25 cellular contexts compared by ENCODE assay signal in the genomic region with DNA sequence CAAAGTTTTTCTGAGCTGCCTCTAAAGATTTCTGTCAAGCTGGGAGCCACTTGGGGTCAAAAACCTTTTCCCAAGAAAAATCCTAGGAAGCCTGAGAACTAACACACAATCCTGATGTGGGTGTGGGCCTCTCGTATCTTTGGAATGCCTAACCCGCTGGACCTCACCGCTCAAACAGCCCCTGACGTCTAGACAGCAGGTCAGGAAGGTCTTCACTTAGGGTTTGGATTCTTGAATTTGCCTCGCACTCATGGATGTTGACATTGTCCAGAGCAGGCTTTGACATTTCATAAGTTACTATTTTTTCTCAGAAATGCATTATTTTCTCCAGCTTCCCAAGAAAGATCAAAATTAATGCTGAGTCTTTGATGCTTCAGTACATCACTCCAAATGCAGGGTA. TPM values are rescaled to one million over a fixed set of nuclear protein-coding genes. Genes with fewer than 3 reads are reported as not detected.
DNase-seq lines count a peak whose midpoint lies in the region; ATAC-seq, FAIRE-seq and TF ChIP-seq lines count a peak whose summit lies in the region.
"Had no signal": no experiment of that assay in that cellular context is flagged by ENCODE, and none has a peak within 500 bp of the region (broad histone marks: within the 10 kb centered on the region; RNA-seq: fewer than 3 reads in every experiment).

No MANE protein-coding gene starts in this region.

- H3K27ac ChIP-seq in cardiac muscle cell (peak overlapping the region; percentile 83), right cardiac atrium (ENCODE audit: low read length) (no peak overlapping the region), mesodermal cell (ENCODE audit: low read depth, low read length, severe bottlenecking) (peak overlapping the region; percentile 84), gastrocnemius medialis (peak overlapping the region in 1 of 4 donors; percentile 10)
- H3K27ac ChIP-seq in naive thymus-derived CD4-positive, alpha-beta T cell (ENCODE audit: low read depth, low read length), result no peak overlapping the region
- H3K27ac ChIP-seq: 22Rv1, neural progenitor cell, stomach had no signal

- H3K4me1 ChIP-seq in cardiac muscle cell (ENCODE audit: low read depth) (peaks cover 46% of the 10 kb centered on the region), right cardiac atrium (ENCODE audit: control insufficient read depth, insufficient read depth, low read length) (peaks cover 9% of the 10 kb centered on the region), mesodermal cell (ENCODE audit: control insufficient read depth, insufficient read depth, low read length, poor library complexity, severe bottlenecking) (peaks cover 49% of the 10 kb centered on the region), gastrocnemius medialis (peaks cover 52 to 60% of the 10 kb centered on the region in 2 donors)
- peaks cover 0 to 5% of the 10 kb centered on the region in 2 donors for H3K4me1 ChIP-seq in naive thymus-derived CD4-positive, alpha-beta T cell (ENCODE audit: control insufficient read depth in 2 of 2, insufficient read depth in 2 of 2, low read length in 2 of 2)

- 61% methylated on average over 5 of the region's 5 CpGs for WGBS in right cardiac atrium
- WGBS in mesodermal cell (ENCODE audit: insufficient coverage in 2 of 2), 2 experiments, result 56 to 72% methylated on average over 3 to 5 of the region's 5 CpGs

- FAIRE-seq in frontal cortex (lab: Jason Lieb, UNC), result no peak
- FAIRE-seq: RCC 7860 had no signal

- POLR2A ChIA-PET in naive thymus-derived CD4-positive, alpha-beta T cell (lab: Charles Lee), result interaction anchor here (0.8 kb wide), 1 partner anchor 32 kb away, joined by 4 read pairs; no protein-coding TSS in a partner anchor

- H3K4me3 Mint-ChIP-seq in naive thymus-derived CD4-positive, alpha-beta T cell, result no peak overlapping the region
- H3K4me3 Mint-ChIP-seq: activated CD8-positive, alpha-beta T cell treated with anti-CD3 and anti-CD28 coated beads for 36 hours; activated naive CD4-positive, alpha-beta T cell treated with anti-CD3 and anti-CD28 coated beads, Interleukin-2, amount 10 ng/mL, durations not matched to agents 7 days and 5 days; B cell; neural progenitor cell; type B pancreatic cell had no signal

- no peak for TF ChIP-seq POLR2A in gastrocnemius medialis (IDR thresholded peaks at IDR 0.05)

- intact Hi-C loops in right cardiac atrium (cut with DNase I), result no loop called here
- intact Hi-C loops in gastrocnemius medialis (cut with DNase I; ENCODE audit: low total_unique reads), result no loop called here
- intact Hi-C loops in naive thymus-derived CD4-positive, alpha-beta T cell (cut with micrococcal nuclease), result no loop called here

- no peak overlapping the region for H3K27ac Mint-ChIP-seq in naive thymus-derived CD4-positive, alpha-beta T cell
- H3K27ac Mint-ChIP-seq: activated CD8-positive, alpha-beta T cell treated with anti-CD3 and anti-CD28 coated beads for 36 hours; activated naive CD4-positive, alpha-beta T cell treated with anti-CD3 and anti-CD28 coated beads, Interleukin-2, amount 10 ng/mL, durations not matched to agents 7 days and 5 days; B cell; neural progenitor cell; type B pancreatic cell had no signal

- DNase-seq in cardiac muscle cell (ENCODE audit: low read depth in 1 of 2, low spot score in 1 of 2), result peak; percentile 15 to 56
- no peak for DNase-seq in right cardiac atrium
- peak; percentile 30 for DNase-seq in fibroblast of mammary gland (ENCODE audit: low read depth)
- DNase-seq in gastrocnemius medialis, result no peak
- DNase-seq in NCI-H2196 (lab: John Stamatoyannopoulos, UW; ENCODE audit: unreplicated experiment), result no peak
- no peak for DNase-seq in frontal cortex (ENCODE audit: low spot score in 2 of 2)
- no peak for DNase-seq in naive thymus-derived CD4-positive, alpha-beta T cell
- DNase-seq: activated CD4-positive, CD25-positive, alpha-beta regulatory T cell; activated CD8-positive, alpha-beta T cell treated with anti-CD3 and anti-CD28 coated beads for 36 hours; activated naive CD4-positive, alpha-beta T cell treated with anti-CD3 and anti-CD28 coated beads, Interleukin-2, amount 10 ng/mL, durations not matched to agents 7 days and 5 days; activated T-cell treated with anti-CD3 and anti-CD28 coated beads, Interleukin-2, amount 50 U/mL, for 1 hour; cortex of kidney; H7; midbrain; NCI-H1092; NCI-H2081 treated with DMSO at 0.1 percent for 48 hours; stimulated activated CD4-positive, alpha-beta T cell treated with anti-CD3 and anti-CD28 coated beads, Interleukin-12 subunit alpha, Interleukin-12 subunit beta, amount 100 ng/mL, for 4 hours; stomach; T1000 had no signal

- H3K9me3 ChIP-seq in cardiac muscle cell (ENCODE audit: low read depth) (no peaks in the 10 kb centered on the region), right cardiac atrium (ENCODE audit: control insufficient read depth, low read length) (no peaks in the 10 kb centered on the region), mesodermal cell (ENCODE audit: control insufficient read depth, low read length) (no peaks in the 10 kb centered on the region), gastrocnemius medialis (no peaks in the 10 kb centered on the region)
- H3K9me3 ChIP-seq in naive thymus-derived CD4-positive, alpha-beta T cell (ENCODE audit: control insufficient read depth in 2 of 3, low read length in 3 of 3), result no peaks in the 10 kb centered on the region
- H3K9me3 ChIP-seq: stomach had no signal

- no peaks in the 10 kb centered on the region for H3K9me3 Mint-ChIP-seq in naive thymus-derived CD4-positive, alpha-beta T cell
- H3K9me3 Mint-ChIP-seq: activated CD8-positive, alpha-beta T cell treated with anti-CD3 and anti-CD28 coated beads for 36 hours; activated naive CD4-positive, alpha-beta T cell treated with anti-CD3 and anti-CD28 coated beads, Interleukin-2, amount 10 ng/mL, durations not matched to agents 7 days and 5 days; neural progenitor cell; type B pancreatic cell had no signal

- in situ Hi-C loops in gastrocnemius medialis (cut with MboI; ENCODE audit: low sequenced_read_pairs in 4 of 4), result no loop called here

- ATAC-seq in right cardiac atrium (no peak), gastrocnemius medialis (no peak)
- ATAC-seq in naive thymus-derived CD4-positive, alpha-beta T cell, result no peak
- ATAC-seq: activated CD8-positive, alpha-beta T cell treated with anti-CD3 and anti-CD28 coated beads for 36 hours had no signal

- no peaks in the 10 kb centered on the region for H3K27me3 ChIP-seq in cardiac muscle cell
- H3K27me3 ChIP-seq in right cardiac atrium (ENCODE audit: control insufficient read depth, insufficient read depth), result no peaks in the 10 kb centered on the region
- H3K27me3 ChIP-seq in gastrocnemius medialis, result no peaks in the 10 kb centered on the region
- no peaks in the 10 kb centered on the region for H3K27me3 ChIP-seq in naive thymus-derived CD4-positive, alpha-beta T cell (ENCODE audit: control insufficient read depth in 2 of 2, insufficient read depth in 2 of 2, low read length in 2 of 2)
- H3K27me3 ChIP-seq: neural progenitor cell, stomach had no signal

- peaks cover 0 to 17% (median 0%) of the 10 kb centered on the region in 5 donors for H3K36me3 Mint-ChIP-seq in naive thymus-derived CD4-positive, alpha-beta T cell
- H3K36me3 Mint-ChIP-seq: activated naive CD4-positive, alpha-beta T cell treated with anti-CD3 and anti-CD28 coated beads, Interleukin-2, amount 10 ng/mL, durations not matched to agents 7 days and 5 days; neural progenitor cell; type B pancreatic cell had no signal

- H3K27me3 Mint-ChIP-seq in naive thymus-derived CD4-positive, alpha-beta T cell, result no peaks in the 10 kb centered on the region
- H3K27me3 Mint-ChIP-seq: activated CD8-positive, alpha-beta T cell treated with anti-CD3 and anti-CD28 coated beads for 36 hours; activated naive CD4-positive, alpha-beta T cell treated with anti-CD3 and anti-CD28 coated beads, Interleukin-2, amount 10 ng/mL, durations not matched to agents 7 days and 5 days; B cell; type B pancreatic cell had no signal

- CTCF ChIA-PET in naive thymus-derived CD4-positive, alpha-beta T cell (lab: Charles Lee), result interaction anchor here (0.9 kb wide), 1 partner anchor 37 kb away, joined by 3 read pairs; no protein-coding TSS in a partner anchor

- H3K4me3 ChIP-seq in cardiac muscle cell, result no peak overlapping the region
- no peak overlapping the region for H3K4me3 ChIP-seq in right cardiac atrium (ENCODE audit: low read length)
- H3K4me3 ChIP-seq in fibroblast of mammary gland (ENCODE audit: control insufficient read depth, low read depth, low read length), result no peak overlapping the region
- no peak overlapping the region for H3K4me3 ChIP-seq in mesodermal cell (ENCODE audit: extremely low read depth, insufficient read depth, low read length, poor library complexity, severe bottlenecking)
- H3K4me3 ChIP-seq in gastrocnemius medialis, result no peak overlapping the region
- no peak overlapping the region for H3K4me3 ChIP-seq in naive thymus-derived CD4-positive, alpha-beta T cell (ENCODE audit: low read length)
- H3K4me3 ChIP-seq: neural progenitor cell, stomach had no signal

- no peaks in the 10 kb centered on the region for H3K36me3 ChIP-seq in cardiac muscle cell
- no peaks in the 10 kb centered on the region for H3K36me3 ChIP-seq in mesodermal cell (ENCODE audit: control insufficient read depth, insufficient read depth, low read length)
- no peaks in the 10 kb centered on the region for H3K36me3 ChIP-seq in gastrocnemius medialis
- H3K36me3 ChIP-seq in naive thymus-derived CD4-positive, alpha-beta T cell (ENCODE audit: control insufficient read depth in 2 of 3, insufficient read depth in 3 of 3, low read length in 3 of 3), result no peaks in the 10 kb centered on the region
- H3K36me3 ChIP-seq: neural progenitor cell, stomach had no signal

- peaks cover 0 to 49% (median 35%) of the 10 kb centered on the region in 7 donors for H3K4me1 Mint-ChIP-seq in naive thymus-derived CD4-positive, alpha-beta T cell
- H3K4me1 Mint-ChIP-seq: activated naive CD4-positive, alpha-beta T cell treated with anti-CD3 and anti-CD28 coated beads, Interleukin-2, amount 10 ng/mL, durations not matched to agents 7 days and 5 days; B cell had no signal

- TF ChIP-seq CTCF in cardiac muscle cell (IDR thresholded peaks at IDR 0.05; ENCODE audit: low read depth, low read length) (no peak), fibroblast of mammary gland (conservative IDR thresholded peaks at IDR 0.05; ENCODE audit: control insufficient read depth, insufficient read depth, low read depth, low read length) (no peak), gastrocnemius medialis (IDR thresholded peaks at IDR 0.05 in 4 of 5, conservative IDR thresholded peaks at IDR 0.05 in 1 of 5) (no peak)

RNA-seq across cellular contexts. Expression of gene TEX2, which starts 18.9 kb away (rescaled TPM):
- 17.5 and 23.5 TPM in 2 replicates for total RNA-seq in cardiac muscle cell
- 17.9 and 18.7 TPM in 2 replicates for polyA plus RNA-seq in cardiac muscle cell
- 10 to 100 TPM; 42.6 to 56.8 (median 46.6) TPM for total RNA-seq in right cardiac atrium
- polyA plus RNA-seq in right cardiac atrium, result 21.4 TPM
- 9.8 TPM for polyA plus RNA-seq in mesodermal cell (2013, experiment 1 of 2)
- polyA plus RNA-seq in mesodermal cell (2013, experiment 2 of 2), result 10.0 TPM
- total RNA-seq in gastrocnemius medialis, result 10 to 100 TPM; 39.0 to 91.1 (median 77.4) TPM
- 31.8 TPM for total RNA-seq in frontal cortex
- 10 to 100 TPM; 14.1 to 24.2 (median 14.4) TPM for total RNA-seq in naive thymus-derived CD4-positive, alpha-beta T cell
- polyA plus RNA-seq in naive thymus-derived CD4-positive, alpha-beta T cell, result 10 to 100 TPM in 1 of 2 donors, 1 to 10 TPM in 1; 7.9 to 14.8 TPM

Comparison
In these comparisons a context has a peak if more than half of its experiments do, and no peak if none do; other contexts are left out.
1. DNase-seq: peak in cardiac muscle cell (2 of 2) and fibroblast of mammary gland (single experiment); none in right cardiac atrium (0 of 3), gastrocnemius medialis (0 of 2), NCI-H2196 (single experiment), frontal cortex (0 of 2) and naive thymus-derived CD4-positive, alpha-beta T cell (0 of 9).
2. H3K27ac ChIP-seq: peak in cardiac muscle cell (single experiment) and mesodermal cell (single experiment); none in right cardiac atrium (single experiment) and naive thymus-derived CD4-positive, alpha-beta T cell (single experiment).